ENCODE assay signal across 19 cellular contexts in genomic region chr2:239710953-239711861, GRCh38.
DNase-seq lines count a peak whose midpoint lies in the region; ATAC-seq, FAIRE-seq and TF ChIP-seq lines count a peak whose summit lies in the region.
"Had no signal": no experiment of that assay in that cellular context is flagged by ENCODE, and none has a peak within 500 bp of the region (broad histone marks: within the 10 kb centered on the region; RNA-seq: fewer than 3 reads in every experiment).

No MANE protein-coding gene starts in this region.

- peaks cover 24% of the 10 kb centered on the region for H3K9me3 Mint-ChIP-seq in activated T-cell treated with anti-CD3 and anti-CD28 coated beads, Interleukin-2, amount 50 U/mL, for 24 hours
- peaks cover 25% of the 10 kb centered on the region for H3K9me3 Mint-ChIP-seq in activated T-cell treated with anti-CD3 and anti-CD28 coated beads, Interleukin-2, amount 50 U/mL, for 4 hours
- H3K9me3 Mint-ChIP-seq in progenitor cell of endocrine pancreas (ENCODE audit: low read depth), result peaks cover 12% of the 10 kb centered on the region

- peaks cover 0 to 19% of the 10 kb centered on the region in 2 donors for H3K9me3 ChIP-seq in kidney (ENCODE audit: control insufficient read depth in 1 of 2, low read length in 2 of 2)
- H3K9me3 ChIP-seq in aorta (ENCODE audit: control insufficient read depth, low read length), result no peaks in the 10 kb centered on the region

- peaks cover 0 to 4% of the 10 kb centered on the region in 2 donors for H3K4me1 ChIP-seq in kidney (ENCODE audit: control insufficient read depth in 1 of 2, insufficient read depth in 1 of 2, low read depth in 1 of 2, low read length in 2 of 2)
- H3K4me1 ChIP-seq in aorta (ENCODE audit: control insufficient read depth in 1 of 2, insufficient read depth in 2 of 2, low read length in 2 of 2), result no peaks in the 10 kb centered on the region

- peaks cover 3% of the 10 kb centered on the region for H3K36me3 Mint-ChIP-seq in activated T-cell treated with anti-CD3 and anti-CD28 coated beads, Interleukin-2, amount 50 U/mL, for 24 hours (ENCODE audit: low read depth)
- no peaks in the 10 kb centered on the region for H3K36me3 Mint-ChIP-seq in activated T-cell treated with anti-CD3 and anti-CD28 coated beads, Interleukin-2, amount 50 U/mL, for 4 hours (ENCODE audit: insufficient read depth)
- no peaks in the 10 kb centered on the region for H3K36me3 Mint-ChIP-seq in progenitor cell of endocrine pancreas (ENCODE audit: insufficient read depth)

- no peaks in the 10 kb centered on the region for H3K4me1 Mint-ChIP-seq in activated T-cell treated with anti-CD3 and anti-CD28 coated beads, Interleukin-2, amount 50 U/mL, for 24 hours (ENCODE audit: low read depth)
- no peaks in the 10 kb centered on the region for H3K4me1 Mint-ChIP-seq in activated T-cell treated with anti-CD3 and anti-CD28 coated beads, Interleukin-2, amount 50 U/mL, for 4 hours (ENCODE audit: low read depth)
- H3K4me1 Mint-ChIP-seq in progenitor cell of endocrine pancreas (ENCODE audit: low read depth), result no peaks in the 10 kb centered on the region

- H3K36me3 ChIP-seq in kidney (ENCODE audit: control insufficient read depth in 1 of 2, insufficient read depth in 2 of 2, low read length in 2 of 2) (no peaks in the 10 kb centered on the region), aorta (ENCODE audit: control insufficient read depth in 1 of 2, insufficient read depth in 2 of 2, low read length in 1 of 2) (no peaks in the 10 kb centered on the region)

- H3K27ac ChIP-seq in kidney (ENCODE audit: low read depth in 2 of 2, low read length in 2 of 2) (no peak overlapping the region), aorta (ENCODE audit: low read depth in 1 of 2, low read length in 2 of 2) (no peak overlapping the region)
- H3K27ac ChIP-seq: HL-60 had no signal

- intact Hi-C loops in kidney (cut with DNase I) (no loop called here), aorta (cut with DNase I) (no loop called here)

- no peak for FAIRE-seq in kidney (lab: Jason Lieb, UNC)
- FAIRE-seq: D721Med, HTR-8/SVneo had no signal

- H3K9ac ChIP-seq in kidney (ENCODE audit: low read length in 2 of 2), result no peak overlapping the region

- H3K27me3 Mint-ChIP-seq in activated T-cell treated with anti-CD3 and anti-CD28 coated beads, Interleukin-2, amount 50 U/mL, for 24 hours, result peaks cover 23% of the 10 kb centered on the region
- peaks cover 24% of the 10 kb centered on the region for H3K27me3 Mint-ChIP-seq in activated T-cell treated with anti-CD3 and anti-CD28 coated beads, Interleukin-2, amount 50 U/mL, for 4 hours (ENCODE audit: low read depth)
- H3K27me3 Mint-ChIP-seq in progenitor cell of endocrine pancreas, result peaks cover 6% of the 10 kb centered on the region

- H3K27me3 ChIP-seq in aorta (ENCODE audit: control insufficient read depth in 1 of 2, insufficient read depth in 2 of 2, low read length in 1 of 2), result no peaks in the 10 kb centered on the region

- WGBS in aorta, 2 donors, result 71% methylated on average over 7 of the region's 7 CpGs

- no peak for ATAC-seq in activated T-cell treated with anti-CD3 and anti-CD28 coated beads, Interleukin-2, amount 50 U/mL, for 4 hours
- no peak for ATAC-seq in aorta (ENCODE audit: low FRiP score)
- ATAC-seq: CD8-positive, alpha-beta T cell; HCT116 had no signal

- peak; percentile 7 for DNase-seq in activated T-cell treated with anti-CD3 and anti-CD28 coated beads, Interleukin-2, amount 50 U/mL, for 24 hours
- no peak for DNase-seq in activated T-cell treated with anti-CD3 and anti-CD28 coated beads, Interleukin-2, amount 50 U/mL, for 4 hours
- DNase-seq in kidney, result peak; percentile 44
- DNase-seq in progenitor cell of endocrine pancreas (ENCODE audit: low spot score, unreplicated experiment), result no peak
- peak; percentile 19 to 40 for DNase-seq in aorta
- DNase-seq in amygdala (lab: John Stamatoyannopoulos, UW), result no peak
- DNase-seq in NCI-H2029 (lab: John Stamatoyannopoulos, UW), result no peak
- no peak for DNase-seq in MV-4-11 (lab: John Stamatoyannopoulos, UW)
- DNase-seq: 8988T; CD8-positive, alpha-beta T cell; DMS79; NCI-H187 treated with DMSO at 0.1 percent for 48 hours; NCI-H446; NK-92 treated with Interleukin-12 subunit alpha and Interleukin-12 subunit beta, amount 100 ng/mL, for 24 hours; SHP77 treated with DMSO at 0.1 percent for 48 hours had no signal

- TF ChIP-seq CTCF in kidney (IDR thresholded peaks at IDR 0.05; ENCODE audit: borderline replicate concordance, extremely low read depth, insufficient read depth), result no peak
- no peak for TF ChIP-seq CTCF in progenitor cell of endocrine pancreas (IDR thresholded peaks at IDR 0.05; ENCODE audit: unreplicated experiment)

- H3K27ac Mint-ChIP-seq in activated T-cell treated with anti-CD3 and anti-CD28 coated beads, Interleukin-2, amount 50 U/mL, for 24 hours, result no peak overlapping the region
- peak overlapping the region; percentile 60 for H3K27ac Mint-ChIP-seq in progenitor cell of endocrine pancreas
- H3K27ac Mint-ChIP-seq: CD8-positive, alpha-beta T cell had no signal

- no peak overlapping the region for H3K4me3 ChIP-seq in kidney (ENCODE audit: low read length in 2 of 2)
- no peak overlapping the region for H3K4me3 ChIP-seq in aorta (ENCODE audit: low read length in 2 of 2)

- no peak overlapping the region for H3K4me3 Mint-ChIP-seq in activated T-cell treated with anti-CD3 and anti-CD28 coated beads, Interleukin-2, amount 50 U/mL, for 24 hours
- H3K4me3 Mint-ChIP-seq in activated T-cell treated with anti-CD3 and anti-CD28 coated beads, Interleukin-2, amount 50 U/mL, for 4 hours, result no peak overlapping the region
- no peak overlapping the region for H3K4me3 Mint-ChIP-seq in progenitor cell of endocrine pancreas (ENCODE audit: low read depth)
- H3K4me3 Mint-ChIP-seq: CD8-positive, alpha-beta T cell had no signal

Comparison
In these comparisons a context has a peak if more than half of its experiments do, and no peak if none do; other contexts are left out.
1. DNase-seq: peak in activated T-cell treated with anti-CD3 and anti-CD28 coated beads, Interleukin-2, amount 50 U/mL, for 24 hours (single experiment), kidney (single experiment) and aorta (2 of 2); none in activated T-cell treated with anti-CD3 and anti-CD28 coated beads, Interleukin-2, amount 50 U/mL, for 4 hours (single experiment), progenitor cell of endocrine pancreas (single experiment), amygdala (0 of 56), NCI-H2029 (single experiment) and MV-4-11 (single experiment).